ENCODE assay signal across 1 cellular context in the genomic region with DNA sequence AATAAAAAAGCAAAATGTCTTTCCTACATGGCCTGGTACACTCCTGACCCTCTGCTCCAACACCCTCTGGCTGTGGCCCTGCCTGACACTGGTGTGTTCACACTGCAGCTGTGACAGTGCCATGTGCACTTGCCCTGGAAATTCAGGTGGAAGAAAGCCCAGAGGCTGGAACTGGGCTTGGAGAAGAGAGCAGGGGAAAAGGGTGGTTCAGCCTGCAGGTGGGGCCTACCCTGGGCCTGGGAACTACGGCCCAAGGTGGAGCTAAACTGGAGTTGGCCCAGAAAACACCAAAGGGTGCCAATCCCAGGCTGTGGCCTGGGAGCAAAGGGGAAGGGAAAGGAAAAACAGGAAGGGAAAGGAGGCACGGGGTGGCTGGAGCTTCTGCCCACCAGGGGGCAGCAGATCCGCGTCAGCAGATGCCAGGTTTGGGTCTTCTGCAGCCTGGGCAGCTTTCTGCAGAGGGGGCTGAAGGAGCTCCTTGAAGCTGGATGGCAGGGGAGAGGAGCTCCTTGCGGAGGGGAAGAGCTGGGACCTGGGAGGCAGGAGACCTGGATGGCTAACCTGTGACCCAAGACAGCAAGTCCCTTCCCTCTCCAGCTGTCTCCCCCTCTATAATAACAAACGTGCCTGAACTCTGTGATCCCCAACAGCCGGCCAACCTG.
A peak's percentile ranks its signal among the peaks of the same experiment; 100 is the strongest.
TF ChIP-seq lines count a peak whose summit lies in the region.

No MANE protein-coding gene starts in this region.

TF ChIP-seq in liver, 16 proteins besides CTCF, POLR2A, EP300 and RAD21 (continued from another document):
- TF ChIP-seq ZBTB33 (IDR thresholded peaks at IDR 0.05), result no peak
- no peak for TF ChIP-seq NR2F2 (IDR thresholded peaks at IDR 0.05)
- TF ChIP-seq HNF4G (IDR thresholded peaks at IDR 0.05), result no peak
- no peak for TF ChIP-seq FOXA1 (IDR thresholded peaks at IDR 0.05)
- peak; percentile 76 to 81 for TF ChIP-seq RXRA (IDR thresholded peaks at IDR 0.05)
- TF ChIP-seq JUND (IDR thresholded peaks at IDR 0.05), result no peak
- TF ChIP-seq, protein P1, sequence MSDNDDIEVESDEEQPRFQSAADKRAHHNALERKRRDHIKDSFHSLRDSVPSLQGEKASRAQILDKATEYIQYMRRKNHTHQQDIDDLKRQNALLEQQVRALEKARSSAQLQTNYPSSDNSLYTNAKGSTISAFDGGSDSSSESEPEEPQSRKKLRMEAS (IDR thresholded peaks at IDR 0.05), result peak; percentile 92
- TF ChIP-seq ATF3 (IDR thresholded peaks at IDR 0.05), result no peak
- no peak for TF ChIP-seq FOXA2 (IDR thresholded peaks at IDR 0.05)
- TF ChIP-seq REST (IDR thresholded peaks at IDR 0.05), result no peak
- peak; percentile 61 to 63 for TF ChIP-seq HNF4A (conservative IDR thresholded peaks at IDR 0.05)
- TF ChIP-seq TAF1 (conservative IDR thresholded peaks at IDR 0.05), result no peak
- TF ChIP-seq GABPA (IDR thresholded peaks at IDR 0.05 in 1 of 2, conservative IDR thresholded peaks at IDR 0.05 in 1 of 2), result peak in 1 of 2 donors; percentile 33
- peak; percentile 67 for TF ChIP-seq YY1 (IDR thresholded peaks at IDR 0.05)
- TF ChIP-seq SP1 (IDR thresholded peaks at IDR 0.05), result peak; percentile 71
